In genomic region chr6:91490672-91491071, GRCh38 we compare ENCODE assay signal across 1 cellular context.
TF ChIP-seq lines count a peak whose summit lies in the region.

No MANE protein-coding gene starts in this region.

TF ChIP-seq in SK-N-SH, 30 proteins besides CTCF, POLR2A, EP300 and RAD21 (continued from another document):
- TF ChIP-seq USF2 (IDR thresholded peaks at IDR 0.05; ENCODE audit: borderline replicate concordance, low read depth, low read length): no peak
- no peak for TF ChIP-seq PBX3 (IDR thresholded peaks at IDR 0.05)
- no peak for TF ChIP-seq TCF12 (IDR thresholded peaks at IDR 0.05)
- TF ChIP-seq POLR2AphosphoS5 (IDR thresholded peaks at IDR 0.05; ENCODE audit: low read depth, low read length): no peak
- no peak for TF ChIP-seq RXRA (IDR thresholded peaks at IDR 0.05; ENCODE audit: borderline replicate concordance, low read depth)
